Comparison of ENCODE assay signal across 12 cellular contexts in genomic region chr1:48674641-48675040, GRCh38.
A peak's percentile ranks its signal among the peaks of the same experiment; 100 is the strongest.
DNase-seq lines count a peak whose midpoint lies in the region; ATAC-seq, FAIRE-seq and TF ChIP-seq lines count a peak whose summit lies in the region.
"Had no signal": no experiment of that assay in that cellular context is flagged by ENCODE, and none has a peak within 500 bp of the region (broad histone marks: within the 10 kb centered on the region; RNA-seq: fewer than 3 reads in every experiment).

No MANE protein-coding gene starts in this region.

- no peak for TF ChIP-seq CTCF in bronchial epithelial cell (IDR thresholded peaks at IDR 0.05; ENCODE audit: insufficient read depth, low read length, severe bottlenecking)

- ATAC-seq in left ventricle myocardium superior = no peak
- ATAC-seq: stimulated activated naive CD8-positive, alpha-beta T cell treated with anti-CD3 and anti-CD28 coated beads, Interleukin-15, Interleukin-2, amounts not matched to agents 100 U/mL and 50 U/mL, for 24 hours had no signal

- intact Hi-C loops in left ventricle myocardium superior (cut with micrococcal nuclease) = loop anchor here (5.0 kb wide), 1 partner anchor 143 kb away; no protein-coding TSS in a partner anchor

- H3K4me3 ChIP-seq in bronchial epithelial cell (ENCODE audit: low read depth, low read length) = no peak overlapping the region

- H3K36me3 ChIP-seq in bronchial epithelial cell (ENCODE audit: control insufficient read depth, insufficient read depth, low read length) = no peaks in the 10 kb centered on the region

- no peaks in the 10 kb centered on the region for H3K27me3 ChIP-seq in bronchial epithelial cell (ENCODE audit: control insufficient read depth, insufficient read depth, low read length)

- DNase-seq in EH (ENCODE audit: low read depth) (peak; percentile 39), NCI-H2227 (lab: John Stamatoyannopoulos, UW; ENCODE audit: unreplicated experiment) (peak; percentile 85), bronchial epithelial cell (ENCODE audit: low read depth) (peak; percentile 91), non-pigmented ciliary epithelial cell (ENCODE audit: low read depth) (peak; percentile 45), left ventricle myocardium superior (no peak), hypothalamus (lab: John Stamatoyannopoulos, UW) (no peak), NCI-H2081 treated with DMSO at 0.1 percent for 48 hours (lab: John Stamatoyannopoulos, UW) (no peak)
- DNase-seq: activated CD4-positive, alpha-beta T cell treated with anti-CD3 and anti-CD28 coated beads, Interleukin-2, amount 10 ng/mL, durations not matched to agents 7 days and 5 days; stimulated activated CD4-positive, alpha-beta T cell treated with anti-CD3 and anti-CD28 coated beads, Interleukin-2, amount 100 ng/mL, for 24 hours; stimulated activated naive CD8-positive, alpha-beta T cell treated with anti-CD3 and anti-CD28 coated beads, Interleukin-15, Interleukin-2, amounts not matched to agents 100 U/mL and 50 U/mL, for 24 hours had no signal

- FAIRE-seq in bronchial epithelial cell (lab: Jason Lieb, UNC) = no peak
- FAIRE-seq: frontal cortex, GM12891 had no signal

Comparison
In these comparisons a context has a peak if more than half of its experiments do, and no peak if none do; other contexts are left out.
1. DNase-seq: peak in EH (single experiment), NCI-H2227 (single experiment), bronchial epithelial cell (single experiment) and non-pigmented ciliary epithelial cell (single experiment); none in left ventricle myocardium superior (single experiment), hypothalamus (0 of 51) and NCI-H2081 treated with DMSO at 0.1 percent for 48 hours (single experiment).